ENCODE assay signal across 8 cellular contexts in the genomic region with DNA sequence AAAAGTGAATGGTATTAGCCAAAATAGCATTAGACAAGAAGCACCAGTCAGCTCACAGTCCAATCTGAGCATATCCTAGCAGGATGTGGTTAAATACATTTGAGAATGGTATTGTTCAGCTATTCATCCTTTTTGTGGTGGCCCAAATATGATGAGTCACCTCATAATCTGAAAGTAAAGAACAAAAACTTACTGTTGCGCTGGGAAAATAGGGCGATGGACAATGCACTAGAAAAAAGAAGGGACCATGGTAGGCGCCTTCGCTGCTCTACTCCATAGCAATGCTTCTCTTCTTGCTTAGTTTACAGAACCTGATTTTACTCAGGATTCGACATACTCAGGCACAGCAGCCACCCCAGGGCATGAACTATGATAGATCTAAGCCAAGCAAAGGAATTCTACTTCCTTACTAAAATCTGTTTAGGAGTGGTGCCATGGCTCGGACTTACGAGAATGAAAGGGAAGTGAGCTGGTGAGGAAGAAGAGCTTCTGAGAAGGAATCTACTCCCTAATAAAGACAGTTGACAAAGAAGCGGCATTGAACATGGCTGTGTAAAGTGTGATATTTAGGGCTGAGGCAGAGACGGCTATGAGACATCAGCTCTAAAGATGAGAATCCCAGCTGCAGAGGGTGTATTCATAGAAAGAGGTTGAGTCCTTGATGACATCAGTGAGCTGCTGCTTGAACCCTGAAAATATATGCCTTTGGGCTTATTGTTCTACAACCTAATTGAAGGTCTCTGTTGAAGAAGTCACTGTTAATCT. TPM values are rescaled to one million over a fixed set of nuclear protein-coding genes. Genes with fewer than 3 reads are reported as not detected.
DNase-seq lines count a peak whose midpoint lies in the region; ATAC-seq and TF ChIP-seq lines count a peak whose summit lies in the region.

No MANE protein-coding gene starts in this region.

- TF ChIP-seq CTCF in AG10803 (conservative IDR thresholded peaks at IDR 0.05; ENCODE audit: low read length): no peak
- no peak for TF ChIP-seq CTCF in osteoblast (IDR thresholded peaks at IDR 0.05; ENCODE audit: extremely low read depth, low read depth, low read length)

- H2AFZ ChIP-seq in osteoblast (ENCODE audit: low read length): peak overlapping the region; percentile 61

- H3K36me3 ChIP-seq in osteoblast (ENCODE audit: insufficient read depth, low read length): no peaks in the 10 kb centered on the region

- DNase-seq in AG10803 (ENCODE audit: low read depth) (peak; percentile 87), amniotic epithelial cell (ENCODE audit: low read depth) (peak; percentile 88), osteoblast (ENCODE audit: insufficient read length, low spot score, missing footprints) (peak; percentile 32), left colon (no peak), KG1 (lab: John Stamatoyannopoulos, UW) (no peak), middle frontal gyrus (ENCODE audit: extremely low spot score, low spot score) (no peak)

- H4K20me1 ChIP-seq in osteoblast (ENCODE audit: insufficient read depth, low read length): no peaks in the 10 kb centered on the region

- peak overlapping the region; percentile 80 for H3K4me2 ChIP-seq in osteoblast (ENCODE audit: insufficient read depth, low read length)

- intact Hi-C loops in left colon (cut with DNase I, micrococcal nuclease): no loop called here

- peaks cover 32% of the 10 kb centered on the region for H3K4me1 ChIP-seq in osteoblast (ENCODE audit: insufficient read depth, low read length)

- no peaks in the 10 kb centered on the region for H3K9me3 ChIP-seq in osteoblast (ENCODE audit: low read depth, low read length)

- H3K27me3 ChIP-seq in osteoblast (ENCODE audit: insufficient read depth, low read length): no peaks in the 10 kb centered on the region

- H3K27ac ChIP-seq in osteoblast (ENCODE audit: low read depth, low read length): peak overlapping the region; percentile 91

- H3K79me2 ChIP-seq in osteoblast (ENCODE audit: insufficient read depth, low read length): peaks cover 22% of the 10 kb centered on the region

- H3K4me3 ChIP-seq in AG10803 (ENCODE audit: low read length) (no peak overlapping the region), osteoblast (ENCODE audit: insufficient read depth, low read length) (peak overlapping the region; percentile 57)

- peak; percentile 74 for ATAC-seq in GM19397 (IDR thresholded peaks at IDR 0.05; ENCODE audit: unreplicated experiment)
- peak; percentile 99 for ATAC-seq in HG03442 (IDR thresholded peaks at IDR 0.05; ENCODE audit: unreplicated experiment)
- ATAC-seq in left colon: no peak

RNA-seq across cellular contexts. Expression of a gene that starts 13.0 kb away (rescaled TPM):
- total RNA-seq in osteoblast: 17.4 and 20.0 TPM in 2 replicates
- 10 to 100 TPM; 17.7 to 19.6 TPM for total RNA-seq in left colon

RNA-seq across cellular contexts. Expression of a gene that starts 16.6 kb away (rescaled TPM):
- total RNA-seq in osteoblast: 45.1 and 53.6 TPM in 2 replicates
- total RNA-seq in left colon: 10 to 100 TPM; 70.5 to 93.6 TPM

RNA-seq across cellular contexts. Expression of a gene that starts 53.5 kb away (rescaled TPM):
- 33.3 and 36.2 TPM in 2 replicates for total RNA-seq in osteoblast
- total RNA-seq in left colon: 10 to 100 TPM; 14.1 to 15.2 TPM

Comparison
In these comparisons a context has a peak if more than half of its experiments do, and no peak if none do; other contexts are left out.
1. DNase-seq: peak in AG10803 (single experiment), amniotic epithelial cell (single experiment) and osteoblast (single experiment); none in left colon (0 of 2), KG1 (single experiment) and middle frontal gyrus (single experiment).